In the genomic region with DNA sequence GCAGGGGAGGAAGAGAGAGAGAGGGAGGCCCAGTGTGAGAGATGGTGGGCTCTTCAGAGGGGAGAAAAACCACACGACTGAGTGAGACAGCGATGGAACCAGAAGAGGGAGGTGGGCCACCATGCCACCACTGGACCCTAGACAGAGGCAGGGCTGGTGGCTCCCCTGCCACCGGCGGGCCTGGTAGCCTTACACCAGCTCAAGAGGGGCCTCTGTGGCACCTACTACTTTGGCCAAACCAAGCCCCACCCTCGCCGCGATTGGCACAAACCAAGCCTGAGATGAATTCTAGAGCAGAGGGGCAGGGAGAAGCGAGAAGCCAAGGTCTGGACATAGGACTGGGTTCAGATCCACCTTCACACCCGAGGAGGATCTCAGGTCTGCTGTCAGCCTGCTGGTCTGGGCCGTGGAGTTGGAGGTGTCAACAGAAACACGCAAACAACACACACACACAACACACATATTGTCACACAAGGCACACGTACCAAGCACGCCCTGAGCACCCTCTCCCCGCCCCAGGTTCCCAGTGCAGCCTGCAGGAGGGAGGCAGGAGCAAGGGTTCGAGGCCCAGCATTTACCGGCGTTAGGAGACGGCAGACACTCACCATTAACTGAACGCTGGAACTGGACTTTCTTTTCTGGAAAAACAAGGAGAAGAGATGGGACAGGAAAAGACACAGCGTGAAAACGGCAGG, we compare ENCODE assay signal across 21 cellular contexts. TPM values are rescaled to one million over a fixed set of nuclear protein-coding genes. Genes with fewer than 3 reads are reported as not detected.
DNase-seq lines count a peak whose midpoint lies in the region; ATAC-seq and TF ChIP-seq lines count a peak whose summit lies in the region.
"Had no signal": no experiment of that assay in that cellular context is flagged by ENCODE, and none has a peak within 500 bp of the region (broad histone marks: within the 10 kb centered on the region; RNA-seq: fewer than 3 reads in every experiment).

No MANE protein-coding gene starts in this region.

- H3K27ac ChIP-seq in osteoblast (ENCODE audit: low read depth, low read length) = no peak overlapping the region
- H3K27ac ChIP-seq: GM23248 had no signal

- ATAC-seq in stimulated activated naive CD8-positive, alpha-beta T cell treated with anti-CD3 and anti-CD28 coated beads, Interleukin-15, Interleukin-2, amounts not matched to agents 100 U/mL and 50 U/mL, for 24 hours = peak; percentile 12
- no peak for ATAC-seq in stimulated activated naive CD8-positive, alpha-beta T cell treated with anti-CD3 and anti-CD28 coated beads, Interleukin-15, amount 100 ng/mL, for 72 hours
- peak; percentile 15 for ATAC-seq in esophagus mucosa
- no peak for ATAC-seq in HG03025 (IDR thresholded peaks at IDR 0.05; ENCODE audit: low FRiP score, unreplicated experiment)
- ATAC-seq in GM19351 (IDR thresholded peaks at IDR 0.05; ENCODE audit: unreplicated experiment) = no peak
- ATAC-seq: GM12878 had no signal

- no peaks in the 10 kb centered on the region for H4K20me1 ChIP-seq in osteoblast (ENCODE audit: insufficient read depth, low read length)

- H3K36me3 ChIP-seq in osteoblast (ENCODE audit: insufficient read depth, low read length) = no peaks in the 10 kb centered on the region
- H3K36me3 ChIP-seq: BE2C had no signal

- H3K27me3 Mint-ChIP-seq in stimulated activated naive CD8-positive, alpha-beta T cell treated with anti-CD3 and anti-CD28 coated beads, Interleukin-15, amount 100 ng/mL, for 72 hours = no peaks in the 10 kb centered on the region
- H3K27me3 Mint-ChIP-seq: CD8-positive, alpha-beta memory T cell; IgD-negative memory B cell had no signal

- no peaks in the 10 kb centered on the region for H3K4me1 Mint-ChIP-seq in stimulated activated naive CD8-positive, alpha-beta T cell treated with anti-CD3 and anti-CD28 coated beads, Interleukin-15, amount 100 ng/mL, for 72 hours
- H3K4me1 Mint-ChIP-seq: CD4-positive, CD25-positive, alpha-beta regulatory T cell; CD8-positive, alpha-beta memory T cell had no signal

- no peak overlapping the region for H3K4me2 ChIP-seq in osteoblast (ENCODE audit: insufficient read depth, low read length)

- H2AFZ ChIP-seq in osteoblast (ENCODE audit: low read length) = no peak overlapping the region
- H2AFZ ChIP-seq: GM23248 had no signal

- no peaks in the 10 kb centered on the region for H3K9me3 ChIP-seq in osteoblast (ENCODE audit: low read depth, low read length)
- H3K9me3 ChIP-seq: BE2C had no signal

- H3K27ac Mint-ChIP-seq in stimulated activated naive CD8-positive, alpha-beta T cell treated with anti-CD3 and anti-CD28 coated beads, Interleukin-15, amount 100 ng/mL, for 72 hours = peak overlapping the region in 1 of 2 donors; percentile 10
- H3K27ac Mint-ChIP-seq: CD4-positive, CD25-positive, alpha-beta regulatory T cell; CD8-positive, alpha-beta memory T cell; IgD-negative memory B cell had no signal

- H3K27me3 ChIP-seq in osteoblast (ENCODE audit: insufficient read depth, low read length) = no peaks in the 10 kb centered on the region
- H3K27me3 ChIP-seq: BE2C had no signal

- H3K4me3 Mint-ChIP-seq in stimulated activated naive CD8-positive, alpha-beta T cell treated with anti-CD3 and anti-CD28 coated beads, Interleukin-15, amount 100 ng/mL, for 72 hours = no peak overlapping the region
- H3K4me3 Mint-ChIP-seq: CD4-positive, CD25-positive, alpha-beta regulatory T cell; CD8-positive, alpha-beta memory T cell; IgD-negative memory B cell had no signal

- H3K9me3 Mint-ChIP-seq in stimulated activated naive CD8-positive, alpha-beta T cell treated with anti-CD3 and anti-CD28 coated beads, Interleukin-15, amount 100 ng/mL, for 72 hours = no peaks in the 10 kb centered on the region
- H3K9me3 Mint-ChIP-seq: CD4-positive, CD25-positive, alpha-beta regulatory T cell; CD8-positive, alpha-beta memory T cell; IgD-negative memory B cell had no signal

- H3K4me1 ChIP-seq in osteoblast (ENCODE audit: insufficient read depth, low read length) = no peaks in the 10 kb centered on the region
- H3K4me1 ChIP-seq: BE2C had no signal

- TF ChIP-seq CTCF in osteoblast (IDR thresholded peaks at IDR 0.05; ENCODE audit: extremely low read depth, low read depth, low read length) = no peak

- H3K79me2 ChIP-seq in osteoblast (ENCODE audit: insufficient read depth, low read length) = no peaks in the 10 kb centered on the region

- DNase-seq in stimulated activated naive CD8-positive, alpha-beta T cell treated with anti-CD3 and anti-CD28 coated beads, Interleukin-15, Interleukin-2, amounts not matched to agents 100 U/mL and 50 U/mL, for 24 hours = no peak
- DNase-seq in stimulated activated naive CD8-positive, alpha-beta T cell treated with anti-CD3 and anti-CD28 coated beads, Interleukin-15, amount 100 ng/mL, for 72 hours = no peak
- peak; percentile 36 for DNase-seq in osteoblast (ENCODE audit: insufficient read length, low spot score, missing footprints)
- DNase-seq: BE2C; C1 segment of cervical spinal cord; CD4-positive, CD25-positive, alpha-beta regulatory T cell; COR-L47; DMS 273 treated with DMSO at 0.1 percent for 48 hours; DMS53; DND-41; EL; GM23248; HCEC 1CT had no signal

- no peak overlapping the region for H3K4me3 ChIP-seq in osteoblast (ENCODE audit: insufficient read depth, low read length)
- H3K4me3 ChIP-seq: GM12878, GM23248 had no signal

RNA-seq across cellular contexts. Expression of gene SLC6A7, which starts 49.4 kb away (rescaled TPM):
- not detected for total RNA-seq in esophagus mucosa
- total RNA-seq in osteoblast = under 0.01 TPM in 1 of 2 replicates, not detected in the other
- total RNA-seq: A172; CD4-positive, CD25-positive, alpha-beta regulatory T cell; CD8-positive, alpha-beta memory T cell; G401; GM23248 had no signal

RNA-seq across cellular contexts. Expression of gene CAMK2A, which starts 50.3 kb away (rescaled TPM):
- 0.28 TPM for total RNA-seq in esophagus mucosa
- total RNA-seq in osteoblast = 0.36 and 0.88 TPM in 2 replicates
- total RNA-seq: CD4-positive, CD25-positive, alpha-beta regulatory T cell; CD8-positive, alpha-beta memory T cell had no signal

Comparison
In these comparisons a context has a peak if more than half of its experiments do, and no peak if none do; other contexts are left out.
1. ATAC-seq: peak in stimulated activated naive CD8-positive, alpha-beta T cell treated with anti-CD3 and anti-CD28 coated beads, Interleukin-15, Interleukin-2, amounts not matched to agents 100 U/mL and 50 U/mL, for 24 hours (single experiment) and esophagus mucosa (single experiment); none in stimulated activated naive CD8-positive, alpha-beta T cell treated with anti-CD3 and anti-CD28 coated beads, Interleukin-15, amount 100 ng/mL, for 72 hours (single experiment), HG03025 (single experiment) and GM19351 (single experiment).